In genomic region chr9:125025584-125025983, GRCh38 we compare ENCODE assay signal across 12 cellular contexts.
"Had no signal": no experiment of that assay in that cellular context is flagged by ENCODE, and none has a peak within 500 bp of the region (broad histone marks: within the 10 kb centered on the region; RNA-seq: fewer than 3 reads in every experiment).

No MANE protein-coding gene starts in this region.

- H3K9me3 ChIP-seq: esophagus muscularis mucosa, spleen, testis had no signal

- H3K4me1 ChIP-seq: esophagus muscularis mucosa, heart right ventricle, spleen, testis had no signal

- DNase-seq: activated CD4-positive, CD25-positive, alpha-beta regulatory T cell treated with anti-CD3 and anti-CD28 coated beads, Interleukin-2, amount 50 U/mL, for 72 hours; activated naive CD4-positive, alpha-beta T cell treated with anti-CD3 and anti-CD28 coated beads, Interleukin-2, amount 10 ng/mL, durations not matched to agents 7 days and 5 days; dorsolateral prefrontal cortex; heart right ventricle; kidney; SHP77; spleen; stimulated activated CD4-positive, alpha-beta T cell treated with anti-CD3 and anti-CD28 coated beads, Interleukin-2, amount 100 ng/mL, for 24 hours; testis had no signal

- H3K27ac Mint-ChIP-seq: activated naive CD4-positive, alpha-beta T cell treated with anti-CD3 and anti-CD28 coated beads, Interleukin-2, amount 10 ng/mL, durations not matched to agents 7 days and 5 days; stimulated activated naive CD8-positive, alpha-beta T cell treated with anti-CD3 and anti-CD28 coated beads, Interleukin-15, Interleukin-2, amounts not matched to agents 100 ng/mL and 50 ng/mL, for 24 hours had no signal

- H3K27me3 Mint-ChIP-seq: activated naive CD4-positive, alpha-beta T cell treated with anti-CD3 and anti-CD28 coated beads, Interleukin-2, amount 10 ng/mL, durations not matched to agents 7 days and 5 days; stimulated activated naive CD8-positive, alpha-beta T cell treated with anti-CD3 and anti-CD28 coated beads, Interleukin-15, Interleukin-2, amounts not matched to agents 100 ng/mL and 50 ng/mL, for 24 hours had no signal

- H3K27me3 ChIP-seq: dorsolateral prefrontal cortex, esophagus muscularis mucosa, heart right ventricle, spleen, testis had no signal

- H3K27ac ChIP-seq: esophagus muscularis mucosa, heart right ventricle, spleen, testis had no signal

- H3K9me3 Mint-ChIP-seq: activated naive CD4-positive, alpha-beta T cell treated with anti-CD3 and anti-CD28 coated beads, Interleukin-2, amount 10 ng/mL, durations not matched to agents 7 days and 5 days; stimulated activated naive CD8-positive, alpha-beta T cell treated with anti-CD3 and anti-CD28 coated beads, Interleukin-15, Interleukin-2, amounts not matched to agents 100 ng/mL and 50 ng/mL, for 24 hours had no signal

- H3K4me3 Mint-ChIP-seq: activated naive CD4-positive, alpha-beta T cell treated with anti-CD3 and anti-CD28 coated beads, Interleukin-2, amount 10 ng/mL, durations not matched to agents 7 days and 5 days; stimulated activated naive CD8-positive, alpha-beta T cell treated with anti-CD3 and anti-CD28 coated beads, Interleukin-15, Interleukin-2, amounts not matched to agents 100 ng/mL and 50 ng/mL, for 24 hours had no signal

- H3K4me3 ChIP-seq: dorsolateral prefrontal cortex, esophagus muscularis mucosa, heart right ventricle, spleen, testis had no signal

- ATAC-seq: heart right ventricle, sciatic nerve had no signal
